20 cellular contexts compared by ENCODE assay signal in the genomic region with DNA sequence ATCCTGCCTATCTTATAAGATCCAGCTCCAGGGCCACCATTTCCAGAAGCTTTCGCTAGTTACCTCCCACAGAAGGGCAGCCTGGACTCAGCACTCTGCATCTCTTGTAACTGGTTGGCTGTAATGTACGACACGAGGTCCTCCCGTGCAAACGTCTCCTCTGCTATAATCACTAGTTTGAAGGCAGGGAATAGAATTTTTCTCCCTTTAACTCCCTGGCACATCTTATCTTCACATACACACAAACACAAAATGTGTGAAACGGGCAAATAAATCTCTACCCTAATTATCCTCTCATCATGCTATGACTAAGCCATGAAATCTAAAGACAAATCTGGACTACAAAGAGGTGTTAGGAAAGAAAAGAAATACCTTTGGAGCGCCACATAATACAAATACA. TPM values are rescaled to one million over a fixed set of nuclear protein-coding genes. Genes with fewer than 3 reads are reported as not detected.
DNase-seq lines count a peak whose midpoint lies in the region.
"Had no signal": no experiment of that assay in that cellular context is flagged by ENCODE, and none has a peak within 500 bp of the region (broad histone marks: within the 10 kb centered on the region; RNA-seq: fewer than 3 reads in every experiment).

No MANE protein-coding gene starts in this region.

- H3K36me3 Mint-ChIP-seq in activated naive CD8-positive, alpha-beta T cell = peaks cover 10% of the 10 kb centered on the region
- H3K36me3 Mint-ChIP-seq in activated naive CD8-positive, alpha-beta T cell treated with anti-CD3 and anti-CD28 coated beads for 36 hours = peaks cover 24% of the 10 kb centered on the region
- H3K36me3 Mint-ChIP-seq in immature natural killer cell = peaks cover 0 to 4% (median 4%) of the 10 kb centered on the region in 3 donors

- H3K4me1 Mint-ChIP-seq in activated naive CD8-positive, alpha-beta T cell (ENCODE audit: low read depth) = peaks cover 64% of the 10 kb centered on the region
- H3K4me1 Mint-ChIP-seq in activated naive CD8-positive, alpha-beta T cell treated with anti-CD3 and anti-CD28 coated beads for 36 hours = peaks cover 45% of the 10 kb centered on the region
- peaks cover 55 to 79% of the 10 kb centered on the region in 2 donors for H3K4me1 Mint-ChIP-seq in immature natural killer cell

- H3K4me1 ChIP-seq in mesodermal cell (ENCODE audit: control insufficient read depth, insufficient read depth, low read length, poor library complexity, severe bottlenecking) = peaks cover 7% of the 10 kb centered on the region
- H3K4me1 ChIP-seq in skeletal muscle tissue (ENCODE audit: control insufficient read depth in 3 of 3, insufficient read depth in 3 of 3, low read length in 3 of 3) = peaks cover 61 to 80% (median 77%) of the 10 kb centered on the region in 3 donors

- H3K9me3 Mint-ChIP-seq in activated naive CD8-positive, alpha-beta T cell (ENCODE audit: low read depth) = no peaks in the 10 kb centered on the region
- H3K9me3 Mint-ChIP-seq in activated naive CD8-positive, alpha-beta T cell treated with anti-CD3 and anti-CD28 coated beads for 36 hours = peaks cover 5% of the 10 kb centered on the region
- H3K9me3 Mint-ChIP-seq in immature natural killer cell = no peaks in the 10 kb centered on the region
- H3K9me3 Mint-ChIP-seq: HFFc6 had no signal

- H3K27ac ChIP-seq in mesodermal cell (ENCODE audit: low read depth, low read length, severe bottlenecking) = peak overlapping the region; percentile 11
- peak overlapping the region; percentile 90 for H3K27ac ChIP-seq in skeletal muscle tissue (ENCODE audit: low read depth, low read length)

- H3K4me3 ChIP-seq in mesodermal cell (ENCODE audit: extremely low read depth, insufficient read depth, low read length, poor library complexity, severe bottlenecking) (no peak overlapping the region), skeletal muscle tissue (ENCODE audit: low read length in 3 of 3) (peak overlapping the region in 2 of 3 donors; percentile 26 to 30)
- H3K4me3 ChIP-seq: MG63 had no signal

- peak overlapping the region in 2 of 3 donors; percentile 17 to 28 for H3K9ac ChIP-seq in skeletal muscle tissue (ENCODE audit: low read depth in 1 of 3, low read length in 3 of 3)

- no peaks in the 10 kb centered on the region for H3K27me3 Mint-ChIP-seq in activated naive CD8-positive, alpha-beta T cell
- no peaks in the 10 kb centered on the region for H3K27me3 Mint-ChIP-seq in activated naive CD8-positive, alpha-beta T cell treated with anti-CD3 and anti-CD28 coated beads for 36 hours
- H3K27me3 Mint-ChIP-seq in immature natural killer cell (ENCODE audit: low read depth in 3 of 3) = peaks cover 0 to 5% (median 0%) of the 10 kb centered on the region in 3 donors
- H3K27me3 Mint-ChIP-seq: IgD-negative memory B cell had no signal

- H3K27ac Mint-ChIP-seq in activated naive CD8-positive, alpha-beta T cell = peak overlapping the region; percentile 7
- H3K27ac Mint-ChIP-seq in activated naive CD8-positive, alpha-beta T cell treated with anti-CD3 and anti-CD28 coated beads for 36 hours = no peak overlapping the region
- peak overlapping the region in 1 of 6 donors; percentile 13 for H3K27ac Mint-ChIP-seq in immature natural killer cell
- H3K27ac Mint-ChIP-seq: HFFc6 had no signal

- no peaks in the 10 kb centered on the region for H3K27me3 ChIP-seq in skeletal muscle tissue (ENCODE audit: control insufficient read depth in 3 of 3, insufficient read depth in 3 of 3, low read length in 3 of 3)
- H3K27me3 ChIP-seq: MG63 had no signal

- H3K9me3 ChIP-seq in mesodermal cell (ENCODE audit: control insufficient read depth, low read length) (peaks cover 10% of the 10 kb centered on the region), skeletal muscle tissue (ENCODE audit: control insufficient read depth in 3 of 3, low read length in 3 of 3) (no peaks in the 10 kb centered on the region)
- H3K9me3 ChIP-seq: MG63 had no signal

- DNase-seq in activated naive CD8-positive, alpha-beta T cell treated with anti-CD3 and anti-CD28 coated beads for 36 hours = no peak
- DNase-seq in astrocyte of the hippocampus (ENCODE audit: low read depth, low spot score) (peak; percentile 24), OCI-M1 (lab: John Stamatoyannopoulos, UW) (no peak), immature natural killer cell (no peak), NCI-H1105 treated with DMSO at 0.1 percent for 48 hours (lab: John Stamatoyannopoulos, UW) (no peak)
- DNase-seq: 8988T, DMS79 treated with DMSO at 0.1 percent for 48 hours, HFFc6, Kasumi-1, MG63, NCI-H1048, NCI-H1436 treated with DMSO at 0.1 percent for 48 hours, NCI-H2029, NCI-H446 treated with DMSO at 0.1 percent for 48 hours had no signal

- H3K36me3 ChIP-seq in mesodermal cell (ENCODE audit: control insufficient read depth, insufficient read depth, low read length) = peaks cover 3% of the 10 kb centered on the region
- H3K36me3 ChIP-seq in skeletal muscle tissue (ENCODE audit: control insufficient read depth in 3 of 3, insufficient read depth in 3 of 3, low read length in 3 of 3) = no peaks in the 10 kb centered on the region
- H3K36me3 ChIP-seq: MG63 had no signal

- no peak overlapping the region for H3K4me3 Mint-ChIP-seq in activated naive CD8-positive, alpha-beta T cell
- no peak overlapping the region for H3K4me3 Mint-ChIP-seq in activated naive CD8-positive, alpha-beta T cell treated with anti-CD3 and anti-CD28 coated beads for 36 hours
- H3K4me3 Mint-ChIP-seq in immature natural killer cell = no peak overlapping the region
- H3K4me3 Mint-ChIP-seq: CD14-positive monocyte, HFFc6 had no signal

- 70 to 93% methylated on average over 2 to 5 of the region's 7 CpGs for whole genome bisulfite sequencing in mesodermal cell (ENCODE audit: insufficient coverage in 2 of 2), 2 experiments

RNA-seq across cellular contexts. Expression of a gene that starts 36.8 kb away (rescaled TPM):
- total RNA-seq in activated naive CD8-positive, alpha-beta T cell treated with anti-CD3 and anti-CD28 coated beads for 36 hours = not detected
- 1,932 TPM for polyA plus RNA-seq in mesodermal cell (2013, experiment 1 of 2)
- 2,253 TPM for polyA plus RNA-seq in mesodermal cell (2013, experiment 2 of 2)
- total RNA-seq in skeletal muscle tissue = not detected
- polyA plus RNA-seq in immature natural killer cell = not detected
- total RNA-seq: HFFc6 had no signal
- polyA plus RNA-seq: AG04450, CD14-positive monocyte, IgD-negative memory B cell had no signal
